8 cellular contexts compared by ENCODE assay signal in the genomic region with DNA sequence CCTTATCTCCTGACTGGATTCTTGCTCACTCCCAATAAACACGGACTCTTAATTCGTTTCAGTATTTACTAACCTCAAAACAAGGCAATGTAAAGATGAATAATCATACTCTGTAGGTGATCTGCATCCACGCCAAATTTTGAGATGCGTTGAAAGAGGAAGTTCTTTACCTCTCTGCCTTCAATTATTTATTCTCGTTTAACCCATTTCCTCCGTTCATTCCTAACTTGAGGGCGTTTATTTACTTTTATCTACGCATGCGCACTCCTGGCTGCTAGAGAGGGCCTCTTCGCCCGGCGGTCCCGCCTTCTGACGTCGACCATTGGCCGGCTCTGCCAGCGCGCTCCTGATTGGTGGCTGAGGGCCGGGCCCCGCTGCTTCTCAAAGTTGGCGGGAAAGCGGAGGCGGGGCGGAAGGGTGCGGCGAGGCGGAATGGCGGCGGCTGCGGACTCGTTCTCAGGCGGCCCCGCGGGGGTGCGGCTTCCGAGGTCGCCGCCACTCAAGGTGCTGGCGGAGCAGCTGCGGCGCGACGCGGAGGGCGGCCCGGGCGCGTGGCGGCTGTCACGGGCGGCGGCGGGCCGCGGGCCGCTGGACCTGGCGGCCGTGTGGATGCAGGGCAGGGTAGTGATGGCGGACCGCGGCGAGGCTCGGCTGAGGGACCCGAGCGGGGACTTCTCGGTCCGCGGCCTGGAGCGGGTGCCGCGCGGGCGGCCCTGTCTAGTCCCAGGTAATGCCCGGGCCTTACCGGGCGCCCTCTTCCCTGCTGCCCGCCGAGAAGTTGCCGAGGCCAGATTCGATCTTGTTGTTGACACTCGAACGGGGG. TPM values are rescaled to one million over a fixed set of nuclear protein-coding genes. Genes with fewer than 3 reads are reported as not detected.
DNase-seq lines count a peak whose midpoint lies in the region; ATAC-seq, FAIRE-seq and TF ChIP-seq lines count a peak whose summit lies in the region.

Gene RMI2, plus strand, starts transcription at position 420 of the 823 bp plus-strand sequence. Its CDS starts 13 bp downstream, at position 433.

- H3K27ac Mint-ChIP-seq in natural killer cell, result peak within 1 kb of the TSS; percentile 56 to 68

- intact Hi-C loops in natural killer cell (cut with micrococcal nuclease), result no loop called here

- no peaks in the 10 kb centered on the region for H3K9me3 Mint-ChIP-seq in natural killer cell

- peak; percentile 99 to 100 (median 100) for ATAC-seq in natural killer cell

- peak within 1 kb of the TSS; percentile 94 for H3K4me3 Mint-ChIP-seq in natural killer cell

- peaks cover 17 to 20% of the 10 kb centered on the region in 2 donors for H3K27me3 Mint-ChIP-seq in natural killer cell (ENCODE audit: low read depth in 2 of 2)

- peak; percentile 58 for TF ChIP-seq POLR2A in H54 (IDR thresholded peaks at IDR 0.05; ENCODE audit: low read depth, low read length)

- peak within 1 kb of the TSS; percentile 75 for H3K27ac ChIP-seq in RWPE1

- peak; percentile 96 for DNase-seq in ELF-1 (ENCODE audit: low read depth, low spot score)
- DNase-seq in H54 (ENCODE audit: insufficient read length, low spot score), result peak; percentile 99
- DNase-seq in LoVo (ENCODE audit: low spot score), result peak; percentile 98
- DNase-seq in RWPE1 (ENCODE audit: low spot score), result peak; percentile 100
- peak; percentile 90 to 93 for DNase-seq in activated T-helper 1 cell treated with anti-CD3 and anti-CD28 coated beads, Interleukin-2, amount 50 U/mL, for 16 hours (ENCODE audit: low read depth in 1 of 2, low spot score in 1 of 2)
- peak; percentile 93 for DNase-seq in fibroblast of peridontal ligament (ENCODE audit: extremely low read depth)
- peak; percentile 94 for DNase-seq in natural killer cell
- peak; percentile 97 for DNase-seq in stimulated activated naive CD4-positive, alpha-beta T cell treated with Interleukin-2 at 50 U/mL for 16 hours (lab: John Stamatoyannopoulos, UW)

- CTCF ChIA-PET in RWPE1 (lab: Yijun Ruan, JAX), result interaction anchor here (0.7 kb wide), 1 partner anchor 69 kb away, joined by 6 read pairs; the partner anchor contains the start of gene PRM2

- POLR2A ChIA-PET in RWPE1 (lab: Yijun Ruan, JAX; ENCODE audit: low non-redundant PET), result no interaction called here

- no peaks in the 10 kb centered on the region for H3K36me3 Mint-ChIP-seq in natural killer cell

- TF ChIP-seq CTCF in RWPE1 (conservative IDR thresholded peaks at IDR 0.05; ENCODE audit: low read depth), result no peak
- no peak for TF ChIP-seq CTCF in natural killer cell (IDR thresholded peaks at IDR 0.05)

- peaks cover 6 to 13% of the 10 kb centered on the region in 2 donors for H3K4me1 Mint-ChIP-seq in natural killer cell

- FAIRE-seq in H54 (lab: Jason Lieb, UNC), result peak; percentile 45

RNA-seq across cellular contexts. Expression of gene RMI2, which starts in this region (rescaled TPM):
- 1 to 10 TPM in 1 of 3 donors, under 1 TPM in 2; 0.83 to 1.1 (median 0.93) TPM for total RNA-seq in natural killer cell

Comparison
In these comparisons a context has a peak if more than half of its experiments do, and no peak if none do; other contexts are left out.
1. Peak in every context shown above with its lines: DNase-seq, ATAC-seq and H3K27ac ChIP-seq.